ENCODE assay signal across 1 cellular context in genomic region chr6:43274916-43275597, GRCh38.
TF ChIP-seq lines count a peak whose summit lies in the region.

No MANE protein-coding gene starts in this region.

TF ChIP-seq in HepG2, 621 proteins besides CTCF, POLR2A, EP300 and RAD21 (continued from another document and continues in another):
- no peak for TF ChIP-seq BRCA1 (CRISPR knock-in tag; IDR thresholded peaks at IDR 0.05)
- no peak for TF ChIP-seq ISX (CRISPR knock-in tag; conservative IDR thresholded peaks at IDR 0.05)
- TF ChIP-seq ZNF12 (CRISPR knock-in tag; IDR thresholded peaks at IDR 0.05) = no peak
- no peak; the same call in 1 of the 2 replicates for TF ChIP-seq NR0B2 (CRISPR knock-in tag; IDR thresholded peaks at IDR 0.05)
- peak; percentile 20; the same call in 1 of the 2 replicates for TF ChIP-seq ZSCAN22 (CRISPR knock-in tag; IDR thresholded peaks at IDR 0.05)
- peak; percentile 90 for TF ChIP-seq ZNF343 (CRISPR knock-in tag; IDR thresholded peaks at IDR 0.05)
- TF ChIP-seq, protein P1, sequence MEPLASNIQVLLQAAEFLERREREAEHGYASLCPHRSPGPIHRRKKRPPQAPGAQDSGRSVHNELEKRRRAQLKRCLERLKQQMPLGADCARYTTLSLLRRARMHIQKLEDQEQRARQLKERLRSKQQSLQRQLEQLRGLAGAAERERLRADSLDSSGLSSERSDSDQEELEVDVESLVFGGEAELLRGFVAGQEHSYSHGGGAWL (CRISPR knock-in tag; IDR thresholded peaks at IDR 0.05) = 0 out of 2 replicates have a peak, but pooled peaks have one; percentile 52
- TF ChIP-seq PAF1 (CRISPR knock-in tag; IDR thresholded peaks at IDR 0.05) = no peak; the same call in 1 of the 2 replicates
- no peak for TF ChIP-seq NONO (IDR thresholded peaks at IDR 0.05)
- peak; percentile 71 for TF ChIP-seq NONO (CRISPR knock-in tag; conservative IDR thresholded peaks at IDR 0.05)
- no peak for TF ChIP-seq ZNF572 (CRISPR knock-in tag; IDR thresholded peaks at IDR 0.05)
- peak; percentile 88; the same call in 1 of the 2 replicates for TF ChIP-seq NFKB2 (CRISPR knock-in tag; IDR thresholded peaks at IDR 0.05; ENCODE audit: borderline replicate concordance)
- TF ChIP-seq MYPOP (CRISPR knock-in tag; IDR thresholded peaks at IDR 0.05) = peak; percentile 84; the same call in 1 of the 2 replicates
- TF ChIP-seq, protein P2, sequence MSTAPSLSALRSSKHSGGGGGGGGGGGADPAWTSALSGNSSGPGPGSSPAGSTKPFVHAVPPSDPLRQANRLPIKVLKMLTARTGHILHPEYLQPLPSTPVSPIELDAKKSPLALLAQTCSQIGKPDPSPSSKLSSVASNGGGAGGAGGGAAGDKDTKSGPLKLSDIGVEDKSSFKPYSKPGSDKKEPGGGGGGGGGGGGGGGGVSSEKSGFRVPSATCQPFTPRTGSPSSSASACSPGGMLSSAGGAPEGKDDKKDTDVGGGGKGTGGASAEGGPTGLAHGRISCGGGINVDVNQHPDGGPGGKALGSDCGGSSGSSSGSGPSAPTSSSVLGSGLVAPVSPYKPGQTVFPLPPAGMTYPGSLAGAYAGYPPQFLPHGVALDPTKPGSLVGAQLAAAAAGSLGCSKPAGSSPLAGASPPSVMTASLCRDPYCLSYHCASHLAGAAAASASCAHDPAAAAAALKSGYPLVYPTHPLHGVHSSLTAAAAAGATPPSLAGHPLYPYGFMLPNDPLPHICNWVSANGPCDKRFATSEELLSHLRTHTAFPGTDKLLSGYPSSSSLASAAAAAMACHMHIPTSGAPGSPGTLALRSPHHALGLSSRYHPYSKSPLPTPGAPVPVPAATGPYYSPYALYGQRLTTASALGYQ (CRISPR knock-in tag; IDR thresholded peaks at IDR 0.05) = no peak
- peak; percentile 71; the same call in 1 of the 2 replicates for TF ChIP-seq ZIK1 (CRISPR knock-in tag; IDR thresholded peaks at IDR 0.05; ENCODE audit: borderline replicate concordance, low read depth)
- no peak for TF ChIP-seq ZNF652 (CRISPR knock-in tag; IDR thresholded peaks at IDR 0.05; ENCODE audit: borderline replicate concordance, low read depth)
- no peak for TF ChIP-seq HOXA7 (CRISPR knock-in tag; IDR thresholded peaks at IDR 0.05)
- TF ChIP-seq SOX13 (IDR thresholded peaks at IDR 0.05) = no peak; the same call in 1 of the 2 replicates
- peak in 1 of 2 experiments; percentile 55; a peak in 2 of 4 replicates for TF ChIP-seq SOX13 (CRISPR knock-in tag; conservative IDR thresholded peaks at IDR 0.05 in 1 of 2, IDR thresholded peaks at IDR 0.05 in 1 of 2)
- peak; percentile 60; the same call in 1 of the 2 replicates for TF ChIP-seq PITX1 (CRISPR knock-in tag; IDR thresholded peaks at IDR 0.05)
- no peak for TF ChIP-seq U2AF2 (IDR thresholded peaks at IDR 0.05; ENCODE audit: low read depth, low read length)
- TF ChIP-seq HNF4A (CRISPR knock-in tag; IDR thresholded peaks at IDR 0.05) = peak; percentile 86
- TF ChIP-seq, protein P3, sequence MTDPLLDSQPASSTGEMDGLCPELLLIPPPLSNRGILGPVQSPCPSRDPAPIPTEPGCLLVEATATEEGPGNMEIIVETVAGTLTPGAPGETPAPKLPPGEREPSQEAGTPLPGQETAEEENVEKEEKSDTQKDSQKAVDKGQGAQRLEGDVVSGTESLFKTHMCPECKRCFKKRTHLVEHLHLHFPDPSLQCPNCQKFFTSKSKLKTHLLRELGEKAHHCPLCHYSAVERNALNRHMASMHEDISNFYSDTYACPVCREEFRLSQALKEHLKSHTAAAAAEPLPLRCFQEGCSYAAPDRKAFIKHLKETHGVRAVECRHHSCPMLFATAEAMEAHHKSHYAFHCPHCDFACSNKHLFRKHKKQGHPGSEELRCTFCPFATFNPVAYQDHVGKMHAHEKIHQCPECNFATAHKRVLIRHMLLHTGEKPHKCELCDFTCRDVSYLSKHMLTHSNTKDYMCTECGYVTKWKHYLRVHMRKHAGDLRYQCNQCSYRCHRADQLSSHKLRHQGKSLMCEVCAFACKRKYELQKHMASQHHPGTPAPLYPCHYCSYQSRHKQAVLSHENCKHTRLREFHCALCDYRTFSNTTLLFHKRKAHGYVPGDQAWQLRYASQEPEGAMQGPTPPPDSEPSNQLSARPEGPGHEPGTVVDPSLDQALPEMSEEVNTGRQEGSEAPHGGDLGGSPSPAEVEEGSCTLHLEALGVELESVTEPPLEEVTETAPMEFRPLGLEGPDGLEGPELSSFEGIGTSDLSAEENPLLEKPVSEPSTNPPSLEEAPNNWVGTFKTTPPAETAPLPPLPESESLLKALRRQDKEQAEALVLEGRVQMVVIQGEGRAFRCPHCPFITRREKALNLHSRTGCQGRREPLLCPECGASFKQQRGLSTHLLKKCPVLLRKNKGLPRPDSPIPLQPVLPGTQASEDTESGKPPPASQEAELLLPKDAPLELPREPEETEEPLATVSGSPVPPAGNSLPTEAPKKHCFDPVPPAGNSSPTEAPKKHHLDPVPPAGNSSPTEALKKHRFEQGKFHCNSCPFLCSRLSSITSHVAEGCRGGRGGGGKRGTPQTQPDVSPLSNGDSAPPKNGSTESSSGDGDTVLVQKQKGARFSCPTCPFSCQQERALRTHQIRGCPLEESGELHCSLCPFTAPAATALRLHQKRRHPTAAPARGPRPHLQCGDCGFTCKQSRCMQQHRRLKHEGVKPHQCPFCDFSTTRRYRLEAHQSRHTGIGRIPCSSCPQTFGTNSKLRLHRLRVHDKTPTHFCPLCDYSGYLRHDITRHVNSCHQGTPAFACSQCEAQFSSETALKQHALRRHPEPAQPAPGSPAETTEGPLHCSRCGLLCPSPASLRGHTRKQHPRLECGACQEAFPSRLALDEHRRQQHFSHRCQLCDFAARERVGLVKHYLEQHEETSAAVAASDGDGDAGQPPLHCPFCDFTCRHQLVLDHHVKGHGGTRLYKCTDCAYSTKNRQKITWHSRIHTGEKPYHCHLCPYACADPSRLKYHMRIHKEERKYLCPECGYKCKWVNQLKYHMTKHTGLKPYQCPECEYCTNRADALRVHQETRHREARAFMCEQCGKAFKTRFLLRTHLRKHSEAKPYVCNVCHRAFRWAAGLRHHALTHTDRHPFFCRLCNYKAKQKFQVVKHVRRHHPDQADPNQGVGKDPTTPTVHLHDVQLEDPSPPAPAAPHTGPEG (CRISPR knock-in tag; IDR thresholded peaks at IDR 0.05) = peak; percentile 77; the same call in 1 of the 2 replicates
- TF ChIP-seq HNRNPL (IDR thresholded peaks at IDR 0.05; ENCODE audit: low read depth, low read length) = 0 out of 2 replicates have a peak, but pooled peaks have one; percentile 41
- no peak for TF ChIP-seq SMC3 (IDR thresholded peaks at IDR 0.05; ENCODE audit: low read length)
- no peak for TF ChIP-seq PRDM15 (CRISPR knock-in tag; IDR thresholded peaks at IDR 0.05)
- TF ChIP-seq ATF7-NPFF (CRISPR knock-in tag; IDR thresholded peaks at IDR 0.05; ENCODE audit: low read depth) = peak; percentile 90
- TF ChIP-seq HNRNPUL1 (IDR thresholded peaks at IDR 0.05; ENCODE audit: low read depth, low read length) = no peak
- TF ChIP-seq ZSCAN31 (CRISPR knock-in tag; IDR thresholded peaks at IDR 0.05; ENCODE audit: low read depth) = no peak; the same call in 1 of the 2 replicates
- TF ChIP-seq, protein P4, sequence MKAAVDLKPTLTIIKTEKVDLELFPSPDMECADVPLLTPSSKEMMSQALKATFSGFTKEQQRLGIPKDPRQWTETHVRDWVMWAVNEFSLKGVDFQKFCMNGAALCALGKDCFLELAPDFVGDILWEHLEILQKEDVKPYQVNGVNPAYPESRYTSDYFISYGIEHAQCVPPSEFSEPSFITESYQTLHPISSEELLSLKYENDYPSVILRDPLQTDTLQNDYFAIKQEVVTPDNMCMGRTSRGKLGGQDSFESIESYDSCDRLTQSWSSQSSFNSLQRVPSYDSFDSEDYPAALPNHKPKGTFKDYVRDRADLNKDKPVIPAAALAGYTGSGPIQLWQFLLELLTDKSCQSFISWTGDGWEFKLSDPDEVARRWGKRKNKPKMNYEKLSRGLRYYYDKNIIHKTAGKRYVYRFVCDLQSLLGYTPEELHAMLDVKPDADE (CRISPR knock-in tag; IDR thresholded peaks at IDR 0.05) = no peak
- no peak for TF ChIP-seq SMAD9 (CRISPR knock-in tag; IDR thresholded peaks at IDR 0.05)
- TF ChIP-seq TBX2 (CRISPR knock-in tag; IDR thresholded peaks at IDR 0.05; ENCODE audit: borderline replicate concordance) = peak; percentile 78
- TF ChIP-seq, protein P5, sequence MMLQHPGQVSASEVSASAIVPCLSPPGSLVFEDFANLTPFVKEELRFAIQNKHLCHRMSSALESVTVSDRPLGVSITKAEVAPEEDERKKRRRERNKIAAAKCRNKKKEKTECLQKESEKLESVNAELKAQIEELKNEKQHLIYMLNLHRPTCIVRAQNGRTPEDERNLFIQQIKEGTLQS (CRISPR knock-in tag; IDR thresholded peaks at IDR 0.05) = 0 out of 2 replicates have a peak, but pooled peaks have one; percentile 24
- TF ChIP-seq SPEN (CRISPR knock-in tag; IDR thresholded peaks at IDR 0.05; ENCODE audit: low read depth) = peak; percentile 69; the same call in 1 of the 2 replicates
- peak; percentile 83; the same call in 1 of the 2 replicates for TF ChIP-seq ZNF543 (CRISPR knock-in tag; IDR thresholded peaks at IDR 0.05)
- TF ChIP-seq ARHGAP35 (CRISPR knock-in tag; IDR thresholded peaks at IDR 0.05; ENCODE audit: borderline replicate concordance) = no peak
- TF ChIP-seq ZNF720 (CRISPR knock-in tag; IDR thresholded peaks at IDR 0.05) = no peak
- TF ChIP-seq ZNF253 (CRISPR knock-in tag; IDR thresholded peaks at IDR 0.05; ENCODE audit: borderline replicate concordance) = no peak
- peak; percentile 64; the same call in 1 of the 2 replicates for TF ChIP-seq MTF2 (CRISPR knock-in tag; IDR thresholded peaks at IDR 0.05; ENCODE audit: borderline replicate concordance)
- TF ChIP-seq ZNF17 (CRISPR knock-in tag; IDR thresholded peaks at IDR 0.05) = no peak
- TF ChIP-seq ZNF563 (CRISPR knock-in tag; IDR thresholded peaks at IDR 0.05) = peak; percentile 63; the same call in 1 of the 2 replicates
- TF ChIP-seq ZFYVE20 (CRISPR knock-in tag; IDR thresholded peaks at IDR 0.05; ENCODE audit: borderline replicate concordance, low read depth) = no peak; the same call in 1 of the 2 replicates
- TF ChIP-seq ZBTB26 (CRISPR knock-in tag; IDR thresholded peaks at IDR 0.05; ENCODE audit: borderline replicate concordance) = peak; percentile 57; the same call in 1 of the 2 replicates
- TF ChIP-seq NR2F2 (IDR thresholded peaks at IDR 0.05; ENCODE audit: borderline replicate concordance, low read depth) = no peak
- TF ChIP-seq ZNF839 (CRISPR knock-in tag; IDR thresholded peaks at IDR 0.05; ENCODE audit: borderline replicate concordance) = no peak; the same call in 1 of the 2 replicates
